In the genomic region with DNA sequence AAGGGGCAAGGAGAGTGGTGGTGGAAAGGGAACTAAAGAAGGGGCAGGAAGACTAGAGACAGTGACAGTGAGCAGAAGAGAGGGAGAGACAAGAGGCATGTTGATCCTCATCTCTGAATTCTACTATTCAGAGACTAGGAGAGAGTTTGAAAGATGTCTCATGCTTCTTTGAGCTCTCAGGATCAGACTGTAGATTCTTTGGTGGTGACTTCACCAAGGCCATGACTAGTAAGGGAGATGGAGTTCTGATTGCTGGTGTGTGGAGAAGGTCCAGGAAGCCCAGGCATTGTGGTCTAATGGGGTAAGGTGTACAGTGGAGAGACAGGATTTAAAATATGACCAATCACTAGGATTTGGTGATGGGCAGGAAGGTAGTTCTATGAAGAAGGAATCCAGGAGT, we compare ENCODE assay signal across 26 cellular contexts. TPM values are rescaled to one million over a fixed set of nuclear protein-coding genes. Genes with fewer than 3 reads are reported as not detected.
"Had no signal": no experiment of that assay in that cellular context is flagged by ENCODE, and none has a peak within 500 bp of the region (broad histone marks: within the 10 kb centered on the region; RNA-seq: fewer than 3 reads in every experiment).

No MANE protein-coding gene starts in this region.

- FAIRE-seq: endothelial cell of umbilical vein had no signal

- DNase-seq: activated CD4-positive, alpha-beta T cell treated with anti-CD3 and anti-CD28 coated beads, Interleukin-2, amount 50 U/mL, for 1 hour; activated effector memory CD4-positive, alpha-beta T cell treated with anti-CD3 and anti-CD28 coated beads, Interleukin-2, amount 50 U/mL, for 16 hours; activated naive CD4-positive, alpha-beta T cell treated with anti-CD3 and anti-CD28 coated beads, Interleukin-2, amount 50 U/mL, for 16 hours; activated T-cell treated with anti-CD3 and anti-CD28 coated beads, Interleukin-2, amount 50 U/mL, for 72 hours; dermis blood vessel endothelial cell; effector memory CD4-positive, alpha-beta T cell; foreskin melanocyte; islet precursor cell; left lung; occipital lobe; retina; stimulated activated CD4-positive, alpha-beta T cell treated with anti-CD3 and anti-CD28 coated beads, Interleukin-1b, Interleukin-23, amount 100 ng/mL, for 48 hours; stimulated activated naive CD4-positive, alpha-beta T cell treated with Interleukin-2 at 50 U/mL for 16 hours; substantia nigra; T-cell; T-helper 9 cell; tibial artery had no signal

- H3K27me3 ChIP-seq: ascending aorta, left lung, tibial artery, vagina had no signal

- H3K36me3 ChIP-seq: ascending aorta, left lung, tibial artery, vagina had no signal

- H3K27ac ChIP-seq: ascending aorta, left lung, tibial artery, vagina had no signal

- H3K9me3 ChIP-seq: left lung, tibial artery, vagina had no signal

- H3K4me1 ChIP-seq: ascending aorta, left lung, vagina had no signal

- ATAC-seq: activated CD4-positive, CD25-positive, alpha-beta regulatory T cell treated with anti-CD3 and anti-CD28 coated beads, Interleukin-2, amount 50 U/mL, for 24 hours; activated T-cell treated with anti-CD3 and anti-CD28 coated beads, Interleukin-2, amount 50 U/mL, for 72 hours had no signal

- H3K4me3 ChIP-seq: ascending aorta, left lung, tibial artery, vagina had no signal

RNA-seq across cellular contexts. Expression of a gene that starts 0.7 kb away (rescaled TPM):
- total RNA-seq: activated CD8-positive, alpha-beta memory T cell treated with anti-CD3 and anti-CD28 coated beads for 36 hours; activated T-cell treated with anti-CD3 and anti-CD28 coated beads, Interleukin-2, amount 50 U/mL, for 72 hours; ascending aorta; chondrocyte; dermis blood vessel endothelial cell; endothelial cell of umbilical vein; left lung; lung microvascular endothelial cell; occipital lobe; posterior vena cava; T-cell; vagina had no signal
- polyA plus RNA-seq: endothelial cell of umbilical vein, neural cell had no signal

RNA-seq across cellular contexts. Expression of a gene that starts 0.8 kb away (rescaled TPM):
- total RNA-seq: activated CD8-positive, alpha-beta memory T cell treated with anti-CD3 and anti-CD28 coated beads for 36 hours; activated T-cell treated with anti-CD3 and anti-CD28 coated beads, Interleukin-2, amount 50 U/mL, for 72 hours; ascending aorta; chondrocyte; dermis blood vessel endothelial cell; endothelial cell of umbilical vein; left lung; lung microvascular endothelial cell; occipital lobe; posterior vena cava; T-cell; vagina had no signal
- polyA plus RNA-seq: endothelial cell of umbilical vein, neural cell had no signal

RNA-seq across cellular contexts. Expression of a gene that starts 39.7 kb away (rescaled TPM):
- total RNA-seq: activated CD8-positive, alpha-beta memory T cell treated with anti-CD3 and anti-CD28 coated beads for 36 hours; activated T-cell treated with anti-CD3 and anti-CD28 coated beads, Interleukin-2, amount 50 U/mL, for 72 hours; ascending aorta; chondrocyte; dermis blood vessel endothelial cell; endothelial cell of umbilical vein; left lung; lung microvascular endothelial cell; occipital lobe; posterior vena cava; T-cell; vagina had no signal
- polyA plus RNA-seq: endothelial cell of umbilical vein, neural cell had no signal

RNA-seq across cellular contexts. Expression of a gene that starts 51.3 kb away (rescaled TPM):
- total RNA-seq: activated CD8-positive, alpha-beta memory T cell treated with anti-CD3 and anti-CD28 coated beads for 36 hours; activated T-cell treated with anti-CD3 and anti-CD28 coated beads, Interleukin-2, amount 50 U/mL, for 72 hours; ascending aorta; chondrocyte; dermis blood vessel endothelial cell; endothelial cell of umbilical vein; left lung; lung microvascular endothelial cell; occipital lobe; posterior vena cava; T-cell; vagina had no signal
- polyA plus RNA-seq: endothelial cell of umbilical vein, neural cell had no signal
